24 cellular contexts compared by ENCODE assay signal in genomic region chr1:94156226-94156625, GRCh38. TPM values are rescaled to one million over a fixed set of nuclear protein-coding genes. Genes with fewer than 3 reads are reported as not detected.
"Had no signal": no experiment of that assay in that cellular context is flagged by ENCODE, and none has a peak within 500 bp of the region (broad histone marks: within the 10 kb centered on the region; RNA-seq: fewer than 3 reads in every experiment).

No MANE protein-coding gene starts in this region.

- H3K27ac ChIP-seq: ascending aorta, right lobe of liver, transverse colon had no signal

- H3K9me3 ChIP-seq: ascending aorta, mucosa of descending colon, right lobe of liver, transverse colon had no signal

- H3K27me3 ChIP-seq: ascending aorta, dorsolateral prefrontal cortex, heart left ventricle, right lobe of liver, transverse colon had no signal

- H3K4me3 ChIP-seq: ascending aorta, dorsolateral prefrontal cortex, heart left ventricle, mucosa of descending colon, right lobe of liver, transverse colon had no signal

- DNase-seq: activated CD4-positive, alpha-beta memory T cell treated with anti-CD3 and anti-CD28 coated beads, Interleukin-2, amount 10 ng/mL, durations not matched to agents 7 days and 5 days; activated CD4-positive, alpha-beta T cell treated with anti-CD3 and anti-CD28 coated beads, Interleukin-2, amount 10 ng/mL, durations not matched to agents 24 days and 14 days; activated effector memory CD4-positive, alpha-beta T cell treated with anti-CD3 and anti-CD28 coated beads, Interleukin-2, amount 50 U/mL, for 16 hours; activated naive CD4-positive, alpha-beta T cell treated with anti-CD3 and anti-CD28 coated beads, Interleukin-2, amount 10 ng/mL, durations not matched to agents 7 days and 5 days; activated T-cell treated with anti-CD3 and anti-CD28 coated beads, Interleukin-2, amount 50 U/mL, for 72 hours; central memory CD4-positive, alpha-beta T cell; dorsolateral prefrontal cortex; effector memory CD8-positive, alpha-beta T cell; heart left ventricle; left colon; mucosa of descending colon; nephron progenitor cell; nucleus accumbens; posterior cingulate gyrus; right lobe of liver; small intestine; stimulated activated CD4-positive, alpha-beta T cell treated with anti-CD3 and anti-CD28 coated beads, Interleukin-15, amount 100 ng/mL, for 24 hours; stimulated activated CD8-positive, alpha-beta memory T cell treated with anti-CD3 and anti-CD28 coated beads, Interleukin-4, amount 100 ng/mL, for 48 hours; stimulated activated naive B cell treated with anti-CD40 and anti-IgM and Interleukin-4, amounts not matched to agents 10 μg/mL and 1 μg/mL and 100 μg/mL, for 72 hours; transverse colon had no signal

- H3K36me3 ChIP-seq: ascending aorta, heart left ventricle, right lobe of liver, transverse colon had no signal

- ATAC-seq: activated CD4-positive, CD25-positive, alpha-beta regulatory T cell treated with anti-CD3 and anti-CD28 coated beads, Interleukin-2, amount 50 U/mL, for 24 hours; activated T-cell treated with anti-CD3 and anti-CD28 coated beads, Interleukin-2, amount 50 U/mL, for 72 hours; effector memory CD8-positive, alpha-beta T cell; esophagus mucosa; heart left ventricle; left colon; mucosa of descending colon; right lobe of liver; stimulated activated naive B cell treated with anti-CD40 and anti-IgM and Interleukin-4, amounts not matched to agents 10 μg/mL and 1 μg/mL and 100 μg/mL, for 72 hours had no signal

- H3K4me1 ChIP-seq: ascending aorta, right lobe of liver, transverse colon had no signal

RNA-seq across cellular contexts. Expression of gene ABCA4, which starts 35.3 kb away (rescaled TPM):
- total RNA-seq: activated CD4-positive, alpha-beta memory T cell treated with anti-CD3 and anti-CD28 coated beads, Interleukin-2, amount 10 ng/mL, durations not matched to agents 7 days and 5 days; ascending aorta; T-helper 2 cell treated with Interferon-gamma antibody and Interleukin-4, amounts not matched to agents 100 ng/mL and 5 ng/mL, for 36 hours had no signal
